2 cellular contexts compared by ENCODE assay signal in genomic region chr5:3276891-3277290, GRCh38.
TF ChIP-seq lines count a peak whose summit lies in the region.

No MANE protein-coding gene starts in this region.

TF ChIP-seq in HepG2, 621 proteins besides CTCF, POLR2A, EP300 and RAD21 (continued from another document):
- TF ChIP-seq IKZF5 (CRISPR knock-in tag; IDR thresholded peaks at IDR 0.05) = no peak
- no peak for TF ChIP-seq ZNF772 (CRISPR knock-in tag; IDR thresholded peaks at IDR 0.05)
TF ChIP-seq in HepG2: peak in this region for 0.

TF ChIP-seq in WTC11, 78 proteins besides CTCF, POLR2A, EP300 and RAD21 (continued from another document):
- TF ChIP-seq FOXP4 (CRISPR knock-in tag; IDR thresholded peaks at IDR 0.05) (no peak), CREM (CRISPR knock-in tag; IDR thresholded peaks at IDR 0.05) (no peak), ZNF281 (CRISPR knock-in tag; IDR thresholded peaks at IDR 0.05) (no peak), PREB (CRISPR knock-in tag; IDR thresholded peaks at IDR 0.05; ENCODE audit: borderline replicate concordance) (no peak), CDX4 (CRISPR knock-in tag; IDR thresholded peaks at IDR 0.05; ENCODE audit: borderline replicate concordance) (no peak), TEAD1 (CRISPR knock-in tag; IDR thresholded peaks at IDR 0.05) (no peak), ZNF396 (CRISPR knock-in tag; IDR thresholded peaks at IDR 0.05; ENCODE audit: borderline replicate concordance) (no peak)
